Comparison of ENCODE assay signal across 1 cellular context in genomic region chr3:4340077-4340410, GRCh38.
TF ChIP-seq lines count a peak whose summit lies in the region.

No MANE protein-coding gene starts in this region.

TF ChIP-seq in HepG2, 621 proteins besides CTCF, POLR2A, EP300 and RAD21 (continued from another document):
- no peak for TF ChIP-seq ZNF292 (CRISPR knock-in tag; IDR thresholded peaks at IDR 0.05; ENCODE audit: borderline replicate concordance, low read depth)
- TF ChIP-seq SNRNP70 (IDR thresholded peaks at IDR 0.05; ENCODE audit: low read depth, low read length), result no peak
- TF ChIP-seq KLF12 (CRISPR knock-in tag; IDR thresholded peaks at IDR 0.05; ENCODE audit: borderline replicate concordance), result no peak
- TF ChIP-seq ZBTB7B (CRISPR knock-in tag; IDR thresholded peaks at IDR 0.05), result no peak
- no peak for TF ChIP-seq CREBL2 (CRISPR knock-in tag; IDR thresholded peaks at IDR 0.05; ENCODE audit: borderline replicate concordance)
- no peak for TF ChIP-seq ZNF382 (CRISPR knock-in tag; IDR thresholded peaks at IDR 0.05; ENCODE audit: borderline replicate concordance)
